In the genomic region with DNA sequence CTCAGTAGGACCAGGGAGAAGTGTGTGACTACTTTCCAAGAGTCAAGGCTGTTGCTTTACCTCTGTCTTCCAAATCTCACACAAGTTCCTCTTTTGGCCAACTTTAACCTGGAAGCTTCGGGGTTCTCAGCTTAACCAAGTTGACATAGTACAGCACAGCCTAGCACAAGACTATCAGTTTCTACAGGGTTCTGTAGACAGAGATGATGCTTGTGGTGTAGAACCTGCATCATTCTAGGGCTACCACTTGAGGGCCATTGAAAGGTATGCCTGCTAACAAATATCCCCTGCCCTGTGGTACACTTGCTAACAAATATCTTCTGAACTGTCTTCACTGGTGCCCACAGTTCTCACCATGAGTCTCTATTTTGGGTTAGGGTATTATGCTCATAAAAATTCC, we compare ENCODE assay signal across 26 cellular contexts.
"Had no signal": no experiment of that assay in that cellular context is flagged by ENCODE, and none has a peak within 500 bp of the region (broad histone marks: within the 10 kb centered on the region; RNA-seq: fewer than 3 reads in every experiment).

No MANE protein-coding gene starts in this region.

- H3K4me2 ChIP-seq: neural progenitor cell had no signal

- H3K36me3 Mint-ChIP-seq: mesothelial cell of epicardium, naive B cell, neural progenitor cell had no signal

- H2AFZ ChIP-seq: neural progenitor cell, parathyroid adenoma had no signal

- H3K4me3 ChIP-seq: dorsolateral prefrontal cortex, gastrocnemius medialis, lung, mucosa of descending colon, neural progenitor cell, right lobe of liver, thoracic aorta, tibial nerve, upper lobe of left lung had no signal

- H3K27me3 ChIP-seq: dorsolateral prefrontal cortex, gastrocnemius medialis, neural progenitor cell, right lobe of liver, tibial nerve, upper lobe of left lung had no signal

- H3K4me1 Mint-ChIP-seq: neural progenitor cell had no signal

- H3K4me1 ChIP-seq: gastrocnemius medialis, neural progenitor cell, right lobe of liver, tibial nerve, upper lobe of left lung had no signal

- H3K79me2 ChIP-seq: parathyroid adenoma had no signal

- H3K27ac Mint-ChIP-seq: mesothelial cell of epicardium, naive B cell, nephron, neural progenitor cell had no signal

- H3K27ac ChIP-seq: dorsolateral prefrontal cortex, epithelial cell of prostate, gastrocnemius medialis, neural progenitor cell, parathyroid adenoma, right lobe of liver, thoracic aorta, tibial nerve, upper lobe of left lung had no signal

- H3K36me3 ChIP-seq: gastrocnemius medialis, neural progenitor cell, right lobe of liver, thoracic aorta, tibial nerve, upper lobe of left lung had no signal

- H3K4me3 Mint-ChIP-seq: mesothelial cell of epicardium, naive B cell, nephron, neural progenitor cell had no signal

- H3K9ac ChIP-seq: neural progenitor cell, parathyroid adenoma had no signal

- H3K9me3 ChIP-seq: gastrocnemius medialis, mucosa of descending colon, right lobe of liver, thoracic aorta, tibial nerve, upper lobe of left lung had no signal

- ATAC-seq: esophagus mucosa, gastrocnemius medialis, mucosa of descending colon, right lobe of liver had no signal

- DNase-seq: dorsolateral prefrontal cortex; effector CD4-positive, alpha-beta T cell; foreskin fibroblast; gastrocnemius medialis; head of caudate nucleus; mesenchymal stem cell; mucosa of descending colon; naive B cell; right lobe of liver; small intestine; stimulated activated CD4-positive, alpha-beta T cell treated with anti-CD3 and anti-CD28 coated beads, Interleukin-15, amount 100 ng/mL, for 24 hours; stimulated activated CD4-positive, alpha-beta T cell treated with anti-CD3 and anti-CD28 coated beads, Interleukin-2, amount 100 ng/mL, for 48 hours; stimulated activated naive CD4-positive, alpha-beta T cell treated with Interleukin-2 at 50 U/mL for 16 hours; upper lobe of left lung had no signal

- H3K9me3 Mint-ChIP-seq: mesothelial cell of epicardium, naive B cell, nephron had no signal

- FAIRE-seq: colon, keratinocyte, small intestine, urothelium cell line had no signal
